In the genomic region with DNA sequence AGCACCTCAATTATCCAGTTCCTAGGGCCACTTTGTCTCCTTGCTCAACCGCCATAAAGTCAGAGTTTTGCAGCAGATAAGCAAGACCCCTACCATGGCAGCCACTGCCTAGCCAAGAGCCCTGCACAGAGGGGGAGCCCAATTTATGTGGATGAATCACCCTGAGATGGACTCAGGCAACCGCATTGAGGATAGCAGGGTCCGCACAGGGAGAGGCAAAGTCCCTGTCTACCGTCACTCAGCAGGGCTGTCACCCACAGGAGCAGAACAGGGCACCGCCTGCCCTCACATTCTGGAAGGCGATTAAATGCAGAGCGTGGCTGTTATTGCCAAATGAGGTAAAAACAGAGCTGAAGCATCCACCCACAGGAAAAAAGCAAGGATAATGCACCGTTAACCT, we compare ENCODE assay signal across 14 cellular contexts.
DNase-seq lines count a peak whose midpoint lies in the region; TF ChIP-seq lines count a peak whose summit lies in the region.
"Had no signal": no experiment of that assay in that cellular context is flagged by ENCODE, and none has a peak within 500 bp of the region (broad histone marks: within the 10 kb centered on the region; RNA-seq: fewer than 3 reads in every experiment).

No MANE protein-coding gene starts in this region.

- no peak overlapping the region for H2AFZ ChIP-seq in parathyroid adenoma
- H2AFZ ChIP-seq: GM23338 had no signal

- H3K36me3 ChIP-seq in parathyroid adenoma (ENCODE audit: control insufficient read depth, insufficient read depth, low read length): no peaks in the 10 kb centered on the region
- no peaks in the 10 kb centered on the region for H3K36me3 ChIP-seq in brain microvascular endothelial cell (replicated peaks)
- H3K36me3 ChIP-seq: BE2C had no signal

- peak; percentile 8 for DNase-seq in activated effector memory CD4-positive, alpha-beta T cell treated with anti-CD3 and anti-CD28 coated beads, Interleukin-2, amount 50 U/mL, for 16 hours
- no peak for DNase-seq in activated effector memory CD4-positive, alpha-beta T cell treated with Interleukin-2 at 50 U/mL for 16 hours
- DNase-seq in islet precursor cell: peak; percentile 45
- DNase-seq in stimulated activated CD4-positive, alpha-beta T cell treated with anti-CD3 and anti-CD28 coated beads, Interleukin-2, amount 100 ng/mL, for 24 hours: no peak
- no peak for DNase-seq in putamen (ENCODE audit: low spot score)
- no peak for DNase-seq in brain microvascular endothelial cell
- DNase-seq: BE2C; CD4-positive, alpha-beta memory T cell; DMS79; H9 had no signal

- H3K27ac ChIP-seq in parathyroid adenoma (peak overlapping the region; percentile 88), brain microvascular endothelial cell (no peak overlapping the region)
- H3K27ac ChIP-seq: C4-2B had no signal

- H3K4me1 ChIP-seq in parathyroid adenoma: peaks cover 12% of the 10 kb centered on the region
- H3K4me1 ChIP-seq: BE2C had no signal

- H3K4me2 ChIP-seq in parathyroid adenoma (ENCODE audit: low read length): peak overlapping the region; percentile 34
- H3K4me2 ChIP-seq: GM23338 had no signal

- H3K79me2 ChIP-seq in parathyroid adenoma: peaks cover 6% of the 10 kb centered on the region

- in situ Hi-C loops in brain microvascular endothelial cell (cut with HindIII; ENCODE audit: low pct_ligation_motif_present, low sequenced_read_pairs): no loop called here

- H3K27me3 ChIP-seq in parathyroid adenoma (ENCODE audit: control insufficient read depth, insufficient read depth, low read length): no peaks in the 10 kb centered on the region
- H3K27me3 ChIP-seq in brain microvascular endothelial cell (replicated peaks): no peaks in the 10 kb centered on the region
- H3K27me3 ChIP-seq: BE2C had no signal

- H3K9ac ChIP-seq in parathyroid adenoma: no peak overlapping the region

- no peaks in the 10 kb centered on the region for H3K9me3 ChIP-seq in parathyroid adenoma (ENCODE audit: control insufficient read depth, low read length)
- H3K9me3 ChIP-seq: BE2C had no signal

- H3K4me3 ChIP-seq in parathyroid adenoma (ENCODE audit: low read depth, low read length) (peak overlapping the region; percentile 54), brain microvascular endothelial cell (ENCODE audit: low read depth, low read length) (no peak overlapping the region)
- H3K4me3 ChIP-seq: GM12878, GM23338 had no signal

- TF ChIP-seq CTCF in parathyroid adenoma (IDR thresholded peaks at IDR 0.05) (no peak), brain microvascular endothelial cell (IDR thresholded peaks at IDR 0.05; ENCODE audit: low read depth, low read length, missing control alignments) (no peak)

Comparison
In these comparisons a context has a peak if more than half of its experiments do, and no peak if none do; other contexts are left out.
1. DNase-seq: peak in activated effector memory CD4-positive, alpha-beta T cell treated with anti-CD3 and anti-CD28 coated beads, Interleukin-2, amount 50 U/mL, for 16 hours (single experiment) and islet precursor cell (single experiment); none in activated effector memory CD4-positive, alpha-beta T cell treated with Interleukin-2 at 50 U/mL for 16 hours (single experiment), stimulated activated CD4-positive, alpha-beta T cell treated with anti-CD3 and anti-CD28 coated beads, Interleukin-2, amount 100 ng/mL, for 24 hours (0 of 2), putamen (single experiment) and brain microvascular endothelial cell (single experiment).